ENCODE assay signal across 10 cellular contexts in the genomic region with DNA sequence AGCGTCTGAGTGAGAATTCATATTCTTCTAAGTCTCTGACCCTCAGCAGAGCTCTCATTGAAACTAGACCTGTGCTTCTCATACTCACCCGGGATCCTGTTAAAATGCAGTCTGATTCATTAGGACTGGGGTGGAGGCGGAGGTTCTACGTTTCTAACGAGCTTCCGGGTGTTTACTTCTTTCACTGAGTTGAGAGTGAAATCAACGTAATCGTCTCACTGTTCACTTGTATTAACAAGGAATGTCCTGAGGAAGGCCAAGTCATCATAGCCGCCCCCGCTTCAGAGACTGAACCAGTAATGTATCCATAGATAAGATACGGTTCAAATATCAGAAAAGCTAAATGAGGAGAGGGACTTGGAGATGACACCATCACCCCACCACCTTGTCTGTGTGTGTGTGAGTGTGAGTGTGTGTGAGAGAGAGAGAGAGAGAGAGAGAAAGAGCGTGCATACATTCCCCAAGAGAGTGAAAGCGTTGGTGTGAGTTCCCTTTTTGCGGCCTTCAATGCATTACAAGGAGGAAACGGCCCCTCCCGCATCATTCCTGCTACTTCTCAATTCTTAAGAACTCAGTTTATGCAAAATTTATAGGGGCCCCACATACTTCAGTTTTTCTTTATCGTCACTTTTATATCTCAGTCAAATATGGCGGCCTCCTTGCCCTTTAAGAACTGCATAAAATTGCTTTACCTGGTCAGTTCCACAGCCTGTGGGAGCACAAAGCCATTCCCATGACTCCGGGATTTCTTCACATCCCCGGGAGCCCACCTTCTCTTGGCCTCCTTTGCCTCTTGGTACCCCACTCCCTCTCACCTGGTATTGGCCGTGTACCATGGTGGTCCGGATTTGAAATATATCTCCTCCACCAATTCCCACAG. TPM values are rescaled to one million over a fixed set of nuclear protein-coding genes. Genes with fewer than 3 reads are reported as not detected.
DNase-seq lines count a peak whose midpoint lies in the region; ATAC-seq, FAIRE-seq and TF ChIP-seq lines count a peak whose summit lies in the region.
"Had no signal": no experiment of that assay in that cellular context is flagged by ENCODE, and none has a peak within 500 bp of the region (broad histone marks: within the 10 kb centered on the region; RNA-seq: fewer than 3 reads in every experiment).

No MANE protein-coding gene starts in this region.

- no TSS peak for BruUV-seq in HepG2 (replicated peaks; lab: Mats Ljungman, UMichigan)

- CTCF ChIA-PET in HepG2 (lab: Yijun Ruan, JAX; ENCODE audit: low intra/inter-chr PET ratio, low total read pairs): no interaction called here

- H2AFZ ChIP-seq in HepG2 (ENCODE audit: low read length): no peak overlapping the region

- H3K36me3 ChIP-seq in liver (ENCODE audit: control insufficient read depth in 4 of 4, insufficient read depth in 3 of 4, low read depth in 1 of 4, low read length in 3 of 4) (peaks cover 0 to 23% (median 20%) of the 10 kb centered on the region in 4 donors), HepG2 (replicated peaks in 1 of 2; ENCODE audit: control insufficient read depth in 1 of 2, insufficient read depth in 2 of 2, low read length in 2 of 2) (no peaks in the 10 kb centered on the region)

- TF ChIP-seq RAD21 in liver (IDR thresholded peaks at IDR 0.05) (no peak), HepG2 (CRISPR knock-in tag; IDR thresholded peaks at IDR 0.05) (no peak)

- no peak for ATAC-seq in HepG2
- peak; percentile 78 for ATAC-seq in HG03520 (IDR thresholded peaks at IDR 0.05; ENCODE audit: unreplicated experiment)
- ATAC-seq: A549 had no signal

- no peak for TF ChIP-seq EP300 in HepG2 (IDR thresholded peaks at IDR 0.05; ENCODE audit: low read depth in 2 of 2, low read length in 2 of 2)
- no peak for TF ChIP-seq EP300 in HepG2 (CRISPR knock-in tag; IDR thresholded peaks at IDR 0.05; ENCODE audit: borderline replicate concordance)

- no peaks in the 10 kb centered on the region for H3K27me3 ChIP-seq in liver (ENCODE audit: control insufficient read depth in 4 of 4, insufficient read depth in 4 of 4, low read length in 3 of 4)
- H3K27me3 ChIP-seq in HepG2 (ENCODE audit: control insufficient read depth in 1 of 2, insufficient read depth in 2 of 2, low read length in 2 of 2): no peaks in the 10 kb centered on the region

- no peaks in the 10 kb centered on the region for H3K79me2 ChIP-seq in HepG2 (ENCODE audit: insufficient read depth, low read length)

- peaks cover 0 to 6% (median under 1%) of the 10 kb centered on the region in 4 donors for H3K4me1 ChIP-seq in liver (ENCODE audit: control insufficient read depth in 4 of 4, insufficient read depth in 4 of 4, low read length in 3 of 4)
- no peaks in the 10 kb centered on the region for H3K4me1 ChIP-seq in HepG2 (ENCODE audit: insufficient read depth, low read length)
- H3K4me1 ChIP-seq: A549 had no signal

- H3K4me2 ChIP-seq in HepG2 (ENCODE audit: low read depth, low read length): no peak overlapping the region
- H3K4me2 ChIP-seq: A549 had no signal

- FAIRE-seq in HepG2 (lab: Jason Lieb, UNC): no peak
- FAIRE-seq: A549 had no signal

- DNase-seq in HepG2 (ENCODE audit: low spot score) (no peak), medulla oblongata (ENCODE audit: extremely low spot score) (peak; percentile 71), midbrain (lab: John Stamatoyannopoulos, UW) (no peak), AG20443 (ENCODE audit: low spot score) (no peak)
- peak; percentile 60 for DNase-seq in activated CD8-positive, alpha-beta memory T cell treated with anti-CD3 and anti-CD28 coated beads for 24 hours
- no peak for DNase-seq in NK-92 treated with Interleukin-12 subunit alpha and Interleukin-12 subunit beta, amount 100 ng/mL, for 24 hours (lab: John Stamatoyannopoulos, UW)

- in situ Hi-C loops in HepG2 (cut with HindIII; ENCODE audit: extremely low pct_ligation_motif_present, low pct_unique_long_range_greater_than_20kb): no loop called here

- 80% methylated on average over 22 of the region's 22 CpGs for WGBS in liver
- 53% methylated on average over 22 of the region's 22 CpGs for WGBS in HepG2 (ENCODE audit: low lambda C conversion rate)

- intact Hi-C loops in HepG2 (cut with micrococcal nuclease; ENCODE audit: unreplicated experiment): no loop called here

- no peak overlapping the region for H3K27ac ChIP-seq in liver (ENCODE audit: low read depth in 1 of 2, low read length in 2 of 2)
- H3K27ac ChIP-seq in HepG2 (ENCODE audit: extremely low read length, insufficient read depth, low read length): no peak overlapping the region
- H3K27ac ChIP-seq: A549 had no signal

- H3K9ac ChIP-seq in liver (ENCODE audit: low read depth in 1 of 2, low read length in 2 of 2) (no peak overlapping the region), HepG2 (ENCODE audit: insufficient read depth, low read depth, low read length) (no peak overlapping the region)

- TF ChIP-seq CTCF in liver (IDR thresholded peaks at IDR 0.05; ENCODE audit: low read depth, low read length, missing input control): no peak
- no peak for TF ChIP-seq CTCF in HepG2 (CRISPR knock-in tag; IDR thresholded peaks at IDR 0.05)

- H3K4me3 ChIP-seq in liver (ENCODE audit: low read depth in 1 of 3, low read length in 3 of 3) (no peak overlapping the region), HepG2 (replicated peaks in 1 of 3; ENCODE audit: insufficient read depth in 1 of 3, low read depth in 2 of 3, low read length in 3 of 3) (no peak overlapping the region)
- H3K4me3 ChIP-seq: A549 had no signal

- H3K9me3 ChIP-seq in liver (ENCODE audit: control insufficient read depth in 4 of 4, low read length in 3 of 4) (no peaks in the 10 kb centered on the region), HepG2 (ENCODE audit: low read length) (no peaks in the 10 kb centered on the region)
- H3K9me3 ChIP-seq: A549 had no signal

- POLR2A ChIA-PET in HepG2 (lab: Yijun Ruan, JAX): no interaction called here

- no peak for TF ChIP-seq POLR2A in HepG2 (IDR thresholded peaks at IDR 0.05; ENCODE audit: insufficient read depth in 1 of 2, low read depth in 2 of 2, low read length in 2 of 2)

- no peaks in the 10 kb centered on the region for H4K20me1 ChIP-seq in HepG2 (ENCODE audit: insufficient read depth, low read length)

TF ChIP-seq in liver, 16 proteins besides CTCF, POLR2A, EP300 and RAD21 (continues in another document):
- no peak for TF ChIP-seq HNF4A (conservative IDR thresholded peaks at IDR 0.05)
- no peak for TF ChIP-seq TAF1 (conservative IDR thresholded peaks at IDR 0.05)

TF ChIP-seq in HepG2, 621 proteins besides CTCF, POLR2A, EP300 and RAD21 (continues in another document):
- TF ChIP-seq ZNF747 (CRISPR knock-in tag; IDR thresholded peaks at IDR 0.05; ENCODE audit: borderline replicate concordance) (no peak), TARDBP (CRISPR knock-in tag; IDR thresholded peaks at IDR 0.05) (no peak)

RNA-seq across cellular contexts. Expression of gene KMO, which starts 19.8 kb away (rescaled TPM):
- total RNA-seq in liver (10 to 100 TPM; 10.2 to 24.7 TPM), HepG2 (2016; rRNA removed; fragmentation: Illumina TruSeq; extraction: Trizol) (not detected in 2 replicates)
- polyA plus RNA-seq in liver (10 to 100 TPM; 14.5 to 37.3 TPM), HepG2 (2011; rRNA removed) (0.01 TPM in 2 replicates)
- total RNA-seq in HepG2 (2016; cell fraction: cytosol; rRNA removed; fragmentation: Illumina TruSeq; extraction: Trizol; ENCODE audit: low read depth): not detected in 2 replicates
- not detected in 2 replicates for total RNA-seq in HepG2 (2016; cell fraction: insoluble cytoplasmic fraction; rRNA removed; fragmentation: Illumina TruSeq; extraction: Trizol)
- total RNA-seq in HepG2 (2016; cell fraction: membrane; rRNA removed; fragmentation: Illumina TruSeq; extraction: Trizol): not detected in 2 replicates
- total RNA-seq in HepG2 (2016; cell fraction: nucleus; rRNA removed; fragmentation: Illumina TruSeq; extraction: Trizol): not detected in 2 replicates
- 0.12 TPM in 1 of 2 replicates, not detected in the other for polyA plus RNA-seq in HepG2 (2011; cell fraction: cytosol; rRNA removed)
- polyA plus RNA-seq in HepG2 (2011; cell fraction: nucleus; rRNA removed): not detected in 2 replicates
- 0.07 and 0.08 TPM in 2 replicates for polyA plus RNA-seq in HepG2 (2012)
- not detected in 2 replicates for polyA plus RNA-seq in HepG2 (2016; cell fraction: cytosol; fragmentation: Illumina TruSeq; extraction: Trizol; ENCODE audit: low read depth)
- not detected in 2 replicates for polyA plus RNA-seq in HepG2 (2016; cell fraction: insoluble cytoplasmic fraction; fragmentation: Illumina TruSeq; extraction: Trizol; ENCODE audit: low read depth)
- polyA plus RNA-seq in HepG2 (2016; cell fraction: membrane; fragmentation: Illumina TruSeq; extraction: Trizol; ENCODE audit: low read depth): not detected in 2 replicates
- not detected in 2 replicates for polyA plus RNA-seq in HepG2 (2016; cell fraction: nucleus; fragmentation: Illumina TruSeq; extraction: Trizol; ENCODE audit: insufficient read depth, low read depth)
- not detected in 2 replicates for polyA minus RNA-seq in HepG2 (2011; rRNA and poly(A)+ RNA removed; ENCODE audit: low replicate concordance)
- not detected in 2 replicates for polyA minus RNA-seq in HepG2 (2011; cell fraction: cytosol; rRNA and poly(A)+ RNA removed)
- polyA minus RNA-seq in HepG2 (2011; cell fraction: nucleus; rRNA and poly(A)+ RNA removed): not detected in 2 replicates
- total RNA-seq: T-helper 1 cell treated with Interleukin-12 subunit alpha and Interleukin-12 subunit beta and Interleukin-4 antibody, amounts not matched to agents 30 ng/mL and 1 ng/mL, for 36 hours had no signal

RNA-seq across cellular contexts. Expression of gene FH, which starts 32.4 kb away (rescaled TPM):
- 100 to 1,000 TPM in 1 of 2 donors, 10 to 100 TPM in 1; 68.3 to 140 TPM for total RNA-seq in liver
- polyA plus RNA-seq in liver: 100 to 1,000 TPM in 1 of 2 donors, 10 to 100 TPM in 1; 99.6 to 145 TPM
- 152 and 211 TPM in 2 replicates for total RNA-seq in HepG2 (2016; rRNA removed; fragmentation: Illumina TruSeq; extraction: Trizol)
- total RNA-seq in HepG2 (2016; cell fraction: cytosol; rRNA removed; fragmentation: Illumina TruSeq; extraction: Trizol; ENCODE audit: low read depth): 15.1 and 15.5 TPM in 2 replicates
- total RNA-seq in HepG2 (2016; cell fraction: insoluble cytoplasmic fraction; rRNA removed; fragmentation: Illumina TruSeq; extraction: Trizol): 152 and 208 TPM in 2 replicates
- total RNA-seq in HepG2 (2016; cell fraction: membrane; rRNA removed; fragmentation: Illumina TruSeq; extraction: Trizol): 27.7 and 33.8 TPM in 2 replicates
- 70.8 and 71.1 TPM in 2 replicates for total RNA-seq in HepG2 (2016; cell fraction: nucleus; rRNA removed; fragmentation: Illumina TruSeq; extraction: Trizol)
- 31.6 and 39.2 TPM in 2 replicates for polyA plus RNA-seq in HepG2 (2011; rRNA removed)
- 30.2 and 38.1 TPM in 2 replicates for polyA plus RNA-seq in HepG2 (2011; cell fraction: cytosol; rRNA removed)
- 15.4 and 16.2 TPM in 2 replicates for polyA plus RNA-seq in HepG2 (2011; cell fraction: nucleus; rRNA removed)
- polyA plus RNA-seq in HepG2 (2012): 54.9 and 74.1 TPM in 2 replicates
- polyA plus RNA-seq in HepG2 (2016; cell fraction: cytosol; fragmentation: Illumina TruSeq; extraction: Trizol; ENCODE audit: low read depth): 12.8 and 13.3 TPM in 2 replicates
- 156 and 157 TPM in 2 replicates for polyA plus RNA-seq in HepG2 (2016; cell fraction: insoluble cytoplasmic fraction; fragmentation: Illumina TruSeq; extraction: Trizol; ENCODE audit: low read depth)
- 17.9 and 20.9 TPM in 2 replicates for polyA plus RNA-seq in HepG2 (2016; cell fraction: membrane; fragmentation: Illumina TruSeq; extraction: Trizol; ENCODE audit: low read depth)
- polyA plus RNA-seq in HepG2 (2016; cell fraction: nucleus; fragmentation: Illumina TruSeq; extraction: Trizol; ENCODE audit: insufficient read depth, low read depth): 55.6 and 62.5 TPM in 2 replicates
- polyA minus RNA-seq in HepG2 (2011; rRNA and poly(A)+ RNA removed; ENCODE audit: low replicate concordance): 24.3 and 75.2 TPM in 2 replicates
- 32.9 and 37.7 TPM in 2 replicates for polyA minus RNA-seq in HepG2 (2011; cell fraction: cytosol; rRNA and poly(A)+ RNA removed)
- 40.8 and 54.5 TPM in 2 replicates for polyA minus RNA-seq in HepG2 (2011; cell fraction: nucleus; rRNA and poly(A)+ RNA removed)

Comparison
In these comparisons a context has a peak if more than half of its experiments do, and no peak if none do; other contexts are left out.
1. RNA of gene KMO, which starts 19.8 kb away (total RNA-seq): 10.2 to 24.7 TPM in liver; not detected in HepG2; every median in the first group is over 10 times any median in the second.
2. DNase-seq: peak in activated CD8-positive, alpha-beta memory T cell treated with anti-CD3 and anti-CD28 coated beads for 24 hours (single experiment) and medulla oblongata (single experiment); none in HepG2 (single experiment), NK-92 treated with Interleukin-12 subunit alpha and Interleukin-12 subunit beta, amount 100 ng/mL, for 24 hours (single experiment), midbrain (single experiment) and AG20443 (single experiment).